Comparison of ENCODE assay signal across 14 cellular contexts in genomic region chrX:39930777-39931553, GRCh38.
"Had no signal": no experiment of that assay in that cellular context is flagged by ENCODE, and none has a peak within 500 bp of the region (broad histone marks: within the 10 kb centered on the region; RNA-seq: fewer than 3 reads in every experiment).

No MANE protein-coding gene starts in this region.

- H3K27me3 ChIP-seq: esophagus muscularis mucosa, sigmoid colon, upper lobe of left lung had no signal

- DNase-seq: activated CD4-positive, alpha-beta memory T cell treated with anti-CD3 and anti-CD28 coated beads for 36 hours; activated naive CD4-positive, alpha-beta T cell treated with anti-CD3 and anti-CD28 coated beads, Interleukin-2, amount 10 ng/mL, durations not matched to agents 7 days and 5 days; activated T-cell treated with anti-CD3 and anti-CD28 coated beads, Interleukin-2, amount 50 U/mL, for 24 hours; immature natural killer cell; mucosa of descending colon; natural killer cell; nucleus accumbens; SHP77 treated with DMSO at 0.1 percent for 48 hours; sigmoid colon; stimulated activated CD4-positive, alpha-beta T cell treated with anti-CD3 and anti-CD28 coated beads, Interleukin-2, amount 100 ng/mL, for 48 hours; upper lobe of left lung had no signal

- H3K4me3 ChIP-seq: esophagus muscularis mucosa, mucosa of descending colon, sigmoid colon, upper lobe of left lung had no signal

- H3K9me3 ChIP-seq: esophagus muscularis mucosa, mucosa of descending colon, sigmoid colon, upper lobe of left lung had no signal

- H3K27ac ChIP-seq: esophagus muscularis mucosa, VCaP had no signal

- H3K4me1 ChIP-seq: sigmoid colon had no signal

- H3K36me3 ChIP-seq: esophagus muscularis mucosa, sigmoid colon, upper lobe of left lung had no signal

- ATAC-seq: mucosa of descending colon; natural killer cell; stimulated activated memory B cell treated with anti-CD40 and anti-IgM and Interleukin-4, amounts not matched to agents 10 μg/mL and 1 μg/mL and 100 μg/mL, for 72 hours had no signal
